8 cellular contexts compared by ENCODE assay signal in genomic region chr5:72380491-72381274, GRCh38.
DNase-seq lines count a peak whose midpoint lies in the region; ATAC-seq, FAIRE-seq and TF ChIP-seq lines count a peak whose summit lies in the region.

No MANE protein-coding gene starts in this region.

- no peaks in the 10 kb centered on the region for H3K36me3 Mint-ChIP-seq in natural killer cell

- H3K27ac Mint-ChIP-seq in natural killer cell, result no peak overlapping the region

- H3K27ac ChIP-seq in thoracic aorta, result peak overlapping the region; percentile 20 to 29

- peaks cover 7 to 18% of the 10 kb centered on the region in 2 donors for H3K27me3 Mint-ChIP-seq in natural killer cell (ENCODE audit: low read depth in 2 of 2)

- H3K36me3 ChIP-seq in bronchial epithelial cell (ENCODE audit: control insufficient read depth, insufficient read depth, low read length) (no peaks in the 10 kb centered on the region), thoracic aorta (no peaks in the 10 kb centered on the region)

- intact Hi-C loops in natural killer cell (cut with micrococcal nuclease), result no loop called here
- intact Hi-C loops in cardiac septum (cut with DNase I), result no loop called here

- no peak for FAIRE-seq in bronchial epithelial cell (lab: Jason Lieb, UNC)

- H3K9me3 Mint-ChIP-seq in natural killer cell, result no peaks in the 10 kb centered on the region

- H3K27me3 ChIP-seq in bronchial epithelial cell (ENCODE audit: control insufficient read depth, insufficient read depth, low read length), result no peaks in the 10 kb centered on the region
- no peaks in the 10 kb centered on the region for H3K27me3 ChIP-seq in thoracic aorta (replicated peaks; ENCODE audit: insufficient read depth)

- H3K4me3 ChIP-seq in bronchial epithelial cell (ENCODE audit: low read depth, low read length), result no peak overlapping the region
- no peak overlapping the region for H3K4me3 ChIP-seq in thoracic aorta

- no peaks in the 10 kb centered on the region for H3K9me3 ChIP-seq in thoracic aorta

- DNase-seq in GM19238 (ENCODE audit: insufficient read length, low spot score) (peak; percentile 14), LHCN-M2 (ENCODE audit: low read depth) (peak; percentile 75), bronchial epithelial cell (ENCODE audit: low read depth) (peak; percentile 31), thoracic aorta (ENCODE audit: low spot score) (no peak), HuH-7 (ENCODE audit: low spot score) (no peak), natural killer cell (no peak), NCI-H510A treated with DMSO at 0.1 percent for 48 hours (lab: John Stamatoyannopoulos, UW) (no peak), cardiac septum (ENCODE audit: low spot score) (no peak)

- TF ChIP-seq CTCF in bronchial epithelial cell (IDR thresholded peaks at IDR 0.05; ENCODE audit: insufficient read depth, low read length, severe bottlenecking) (no peak), thoracic aorta (IDR thresholded peaks at IDR 0.05) (no peak), natural killer cell (IDR thresholded peaks at IDR 0.05) (no peak)

- no peaks in the 10 kb centered on the region for H3K4me1 Mint-ChIP-seq in natural killer cell

- H3K4me3 Mint-ChIP-seq in natural killer cell, result no peak overlapping the region

- peaks cover 26 to 56% of the 10 kb centered on the region in 2 donors for H3K4me1 ChIP-seq in thoracic aorta (ENCODE audit: control insufficient read depth in 1 of 2, low read depth in 2 of 2)

- ATAC-seq in thoracic aorta (ENCODE audit: insufficient number of reproducible peaks, low FRiP score, low read depth) (no peak), natural killer cell (no peak)

Comparison
In these comparisons a context has a peak if more than half of its experiments do, and no peak if none do; other contexts are left out.
1. DNase-seq: peak in GM19238 (single experiment), LHCN-M2 (single experiment) and bronchial epithelial cell (single experiment); none in thoracic aorta (single experiment), HuH-7 (single experiment), natural killer cell (single experiment), NCI-H510A treated with DMSO at 0.1 percent for 48 hours (single experiment) and cardiac septum (single experiment).